21 cellular contexts compared by ENCODE assay signal in the genomic region with DNA sequence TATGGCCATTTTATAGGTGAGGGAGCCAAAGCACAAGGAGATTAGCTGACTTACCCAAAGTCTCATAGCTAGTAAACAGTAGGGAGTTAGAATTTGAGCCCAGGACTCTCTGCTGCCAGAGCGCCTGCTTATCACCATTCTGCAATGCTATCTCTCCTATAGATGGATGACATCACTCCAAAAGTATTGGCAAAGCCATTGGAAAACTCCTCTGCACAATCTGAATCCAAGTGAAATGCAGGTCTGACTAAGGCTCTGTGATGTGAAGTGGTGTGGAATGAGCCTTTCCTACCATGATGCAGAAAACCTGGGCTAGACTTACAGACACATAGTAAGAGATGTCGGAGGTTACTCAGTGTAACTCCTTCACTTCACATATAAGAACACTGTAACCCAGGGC.
DNase-seq lines count a peak whose midpoint lies in the region; ATAC-seq, FAIRE-seq and TF ChIP-seq lines count a peak whose summit lies in the region.
"Had no signal": no experiment of that assay in that cellular context is flagged by ENCODE, and none has a peak within 500 bp of the region (broad histone marks: within the 10 kb centered on the region; RNA-seq: fewer than 3 reads in every experiment).

No MANE protein-coding gene starts in this region.

- no peak for TF ChIP-seq POLR2A in HepG2 (IDR thresholded peaks at IDR 0.05; ENCODE audit: insufficient read depth in 1 of 2, low read depth in 2 of 2, low read length in 2 of 2)
- no peak for TF ChIP-seq POLR2A in right lobe of liver (IDR thresholded peaks at IDR 0.05)

- H3K4me2 ChIP-seq in HepG2 (ENCODE audit: low read depth, low read length) = no peak overlapping the region
- H3K4me2 ChIP-seq: A549 had no signal

- H3K4me3 Mint-ChIP-seq in activated CD8-positive, alpha-beta T cell treated with anti-CD3 and anti-CD28 coated beads, Interleukin-2, amount 10 ng/mL, durations not matched to agents 7 days and 5 days = no peak overlapping the region
- H3K4me3 Mint-ChIP-seq: CD4-positive, alpha-beta T cell had no signal

- H3K4me3 ChIP-seq in HepG2 (replicated peaks in 1 of 3; ENCODE audit: insufficient read depth in 1 of 3, low read depth in 2 of 3, low read length in 3 of 3) (no peak overlapping the region), right lobe of liver (no peak overlapping the region), tibial artery (no peak overlapping the region)
- H3K4me3 ChIP-seq: A549, GM12878, GM23248, HAP-1 had no signal

- H4K20me1 ChIP-seq in HepG2 (ENCODE audit: insufficient read depth, low read length) = no peaks in the 10 kb centered on the region

- no peaks in the 10 kb centered on the region for H3K9me3 Mint-ChIP-seq in activated CD8-positive, alpha-beta T cell treated with anti-CD3 and anti-CD28 coated beads, Interleukin-2, amount 10 ng/mL, durations not matched to agents 7 days and 5 days (ENCODE audit: insufficient read depth)

- FAIRE-seq in HepG2 (lab: Jason Lieb, UNC) = no peak
- FAIRE-seq: A549, D721Med, GM12878, GM19239 had no signal

- H3K27ac Mint-ChIP-seq in activated CD8-positive, alpha-beta T cell treated with anti-CD3 and anti-CD28 coated beads, Interleukin-2, amount 10 ng/mL, durations not matched to agents 7 days and 5 days = no peak overlapping the region
- H3K27ac Mint-ChIP-seq: CD4-positive, alpha-beta T cell had no signal

- in situ Hi-C loops in HepG2 (cut with HindIII; ENCODE audit: extremely low pct_ligation_motif_present, low pct_unique_long_range_greater_than_20kb) = no loop called here

- POLR2A ChIA-PET in HepG2 (lab: Yijun Ruan, JAX) = no interaction called here
- POLR2A ChIA-PET in activated CD8-positive, alpha-beta T cell treated with anti-CD3 and anti-CD28 coated beads, Interleukin-2, amount 10 ng/mL, durations not matched to agents 7 days and 5 days (lab: Charles Lee) = no interaction called here

- BruUV-seq in HepG2 (replicated peaks; lab: Mats Ljungman, UMichigan) = no TSS peak

- TF ChIP-seq RAD21 in HepG2 (CRISPR knock-in tag; IDR thresholded peaks at IDR 0.05) = no peak

- H2AFZ ChIP-seq in HepG2 (ENCODE audit: low read length) = no peak overlapping the region
- H2AFZ ChIP-seq: GM23248 had no signal

- no peaks in the 10 kb centered on the region for H3K79me2 ChIP-seq in HepG2 (ENCODE audit: insufficient read depth, low read length)

- no peak for TF ChIP-seq EP300 in HepG2 (IDR thresholded peaks at IDR 0.05; ENCODE audit: low read depth in 2 of 2, low read length in 2 of 2)
- TF ChIP-seq EP300 in HepG2 (CRISPR knock-in tag; IDR thresholded peaks at IDR 0.05; ENCODE audit: borderline replicate concordance) = no peak

- DNase-seq in HepG2 (ENCODE audit: low spot score) (no peak), right lobe of liver (no peak), astrocyte of the hippocampus (ENCODE audit: low read depth, low spot score) (peak; percentile 11), iris pigment epithelial cell (ENCODE audit: low read depth) (peak; percentile 15), tibial artery (no peak)
- no peak for DNase-seq in activated CD8-positive, alpha-beta T cell treated with anti-CD3 and anti-CD28 coated beads, Interleukin-2, amount 10 ng/mL, durations not matched to agents 7 days and 5 days
- DNase-seq: AML-193; Caco-2; CD4-positive, alpha-beta T cell; GM23248; IMR-90 had no signal

- H3K4me1 Mint-ChIP-seq in activated CD8-positive, alpha-beta T cell treated with anti-CD3 and anti-CD28 coated beads, Interleukin-2, amount 10 ng/mL, durations not matched to agents 7 days and 5 days (ENCODE audit: low read depth) = no peaks in the 10 kb centered on the region

- H3K4me1 ChIP-seq in HepG2 (ENCODE audit: insufficient read depth, low read length) (no peaks in the 10 kb centered on the region), right lobe of liver (no peaks in the 10 kb centered on the region), tibial artery (no peaks in the 10 kb centered on the region)
- H3K4me1 ChIP-seq: A549, Caco-2, HAP-1 had no signal

- H3K36me3 ChIP-seq in HepG2 (replicated peaks in 1 of 2; ENCODE audit: control insufficient read depth in 1 of 2, insufficient read depth in 2 of 2, low read length in 2 of 2) (no peaks in the 10 kb centered on the region), right lobe of liver (no peaks in the 10 kb centered on the region), tibial artery (no peaks in the 10 kb centered on the region)
- H3K36me3 ChIP-seq: HAP-1 had no signal

- H3K27me3 ChIP-seq in HepG2 (ENCODE audit: control insufficient read depth in 1 of 2, insufficient read depth in 2 of 2, low read length in 2 of 2) = no peaks in the 10 kb centered on the region
- no peaks in the 10 kb centered on the region for H3K27me3 ChIP-seq in right lobe of liver
- H3K27me3 ChIP-seq in tibial artery = no peaks in the 10 kb centered on the region

- CTCF ChIA-PET in HepG2 (lab: Yijun Ruan, JAX; ENCODE audit: low intra/inter-chr PET ratio, low total read pairs) = no interaction called here
- CTCF ChIA-PET in activated CD8-positive, alpha-beta T cell treated with anti-CD3 and anti-CD28 coated beads, Interleukin-2, amount 10 ng/mL, durations not matched to agents 7 days and 5 days (lab: Charles Lee) = no interaction called here

- H3K9me3 ChIP-seq in HepG2 (ENCODE audit: low read length) (no peaks in the 10 kb centered on the region), right lobe of liver (no peaks in the 10 kb centered on the region), tibial artery (no peaks in the 10 kb centered on the region)
- H3K9me3 ChIP-seq: A549, Caco-2, HAP-1 had no signal

- ATAC-seq in HepG2 (no peak), right lobe of liver (no peak), GM18511 (IDR thresholded peaks at IDR 0.05; ENCODE audit: unreplicated experiment) (no peak), HG02840 (IDR thresholded peaks at IDR 0.05; ENCODE audit: low FRiP score, unreplicated experiment) (no peak)
- ATAC-seq in activated CD8-positive, alpha-beta T cell treated with anti-CD3 and anti-CD28 coated beads, Interleukin-2, amount 10 ng/mL, durations not matched to agents 7 days and 5 days = no peak
- ATAC-seq: A549, GM12878 had no signal

- H3K36me3 Mint-ChIP-seq in activated CD8-positive, alpha-beta T cell treated with anti-CD3 and anti-CD28 coated beads, Interleukin-2, amount 10 ng/mL, durations not matched to agents 7 days and 5 days (ENCODE audit: low read depth) = no peaks in the 10 kb centered on the region

- no peak overlapping the region for H3K9ac ChIP-seq in HepG2 (ENCODE audit: insufficient read depth, low read depth, low read length)
- H3K9ac ChIP-seq: GM23248 had no signal

- 8% methylated on average over 2 of the region's 2 CpGs for whole genome bisulfite sequencing in HepG2 (ENCODE audit: low lambda C conversion rate)
- WGBS in right lobe of liver (ENCODE audit: insufficient coverage, low coverage, low lambda C conversion rate, missing lambda C conversion rate) = 66% methylated on average over 2 of the region's 2 CpGs

- intact Hi-C loops in HepG2 (cut with micrococcal nuclease; ENCODE audit: unreplicated experiment) (no loop called here), right lobe of liver (cut with DNase I) (no loop called here), tibial artery (cut with DNase I; ENCODE audit: low total_unique reads) (no loop called here)

- TF ChIP-seq CTCF in HepG2 (CRISPR knock-in tag; IDR thresholded peaks at IDR 0.05) (no peak), right lobe of liver (IDR thresholded peaks at IDR 0.05) (no peak), tibial artery (IDR thresholded peaks at IDR 0.05) (no peak)

- no peaks in the 10 kb centered on the region for H3K27me3 Mint-ChIP-seq in activated CD8-positive, alpha-beta T cell treated with anti-CD3 and anti-CD28 coated beads, Interleukin-2, amount 10 ng/mL, durations not matched to agents 7 days and 5 days (ENCODE audit: low read depth)
- H3K27me3 Mint-ChIP-seq: CD4-positive, alpha-beta T cell had no signal

- H3K27ac ChIP-seq in HepG2 (ENCODE audit: extremely low read length, insufficient read depth, low read length) (no peak overlapping the region), right lobe of liver (no peak overlapping the region), tibial artery (no peak overlapping the region)
- H3K27ac ChIP-seq: 22Rv1, A549, C4-2B, GM23248, HL-60 had no signal

TF ChIP-seq in HepG2, 621 proteins besides CTCF, POLR2A, EP300 and RAD21:
- TF ChIP-seq ATF7 (IDR thresholded peaks at IDR 0.05) (peak; percentile 51), ATF7 (CRISPR knock-in tag; IDR thresholded peaks at IDR 0.05) (no peak), NR2F1 (CRISPR knock-in tag; IDR thresholded peaks at IDR 0.05) (no peak), ELF3 (CRISPR knock-in tag; IDR thresholded peaks at IDR 0.05) (no peak)
TF ChIP-seq in HepG2: peak in this region for 1.

Comparison
In these comparisons a context has a peak if more than half of its experiments do, and no peak if none do; other contexts are left out.
1. DNase-seq: peak in astrocyte of the hippocampus (single experiment) and iris pigment epithelial cell (single experiment); none in HepG2 (single experiment), right lobe of liver (0 of 3), activated CD8-positive, alpha-beta T cell treated with anti-CD3 and anti-CD28 coated beads, Interleukin-2, amount 10 ng/mL, durations not matched to agents 7 days and 5 days (single experiment) and tibial artery (0 of 2).